In the genomic region with DNA sequence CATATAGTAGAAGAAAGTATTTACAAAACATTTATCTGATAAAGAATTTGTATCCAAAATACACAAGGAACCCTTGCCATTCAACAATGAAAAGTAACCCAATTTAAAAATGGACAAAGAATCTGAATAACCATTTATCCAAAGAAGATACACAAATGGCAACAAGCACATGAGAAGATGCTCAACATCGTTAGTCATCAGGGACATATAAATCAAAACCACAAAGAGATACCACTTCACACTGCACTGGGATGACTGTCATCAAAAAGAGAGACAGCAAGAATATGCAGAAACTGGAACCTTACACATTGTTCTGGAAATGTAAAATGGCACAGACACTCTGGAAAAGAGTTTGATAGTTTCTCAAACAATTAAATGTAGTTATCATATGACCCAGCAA, we compare ENCODE assay signal across 22 cellular contexts. TPM values are rescaled to one million over a fixed set of nuclear protein-coding genes. Genes with fewer than 3 reads are reported as not detected.
"Had no signal": no experiment of that assay in that cellular context is flagged by ENCODE, and none has a peak within 500 bp of the region (broad histone marks: within the 10 kb centered on the region; RNA-seq: fewer than 3 reads in every experiment).

No MANE protein-coding gene starts in this region.

- H3K4me1 Mint-ChIP-seq: stimulated activated naive B cell treated with anti-CD40 and anti-IgM and Interleukin-4, amounts not matched to agents 10 μg/mL and 1 μg/mL and 100 μg/mL, for 72 hours had no signal

- H3K36me3 ChIP-seq: cardiac muscle cell, gastroesophageal sphincter, thoracic aorta, upper lobe of left lung had no signal

- H3K27me3 ChIP-seq: body of pancreas, cardiac muscle cell, gastroesophageal sphincter, upper lobe of left lung had no signal

- H3K9me3 Mint-ChIP-seq: activated naive CD4-positive, alpha-beta T cell treated with anti-CD3 and anti-CD28 coated beads for 36 hours; activated T-cell treated with anti-CD3 and anti-CD28 coated beads, Interleukin-2, amount 50 U/mL, for 4 hours; activated T-helper 2 cell treated with anti-CD3 and anti-CD28 coated beads, Interferon-gamma antibody, Interleukin-2, Interleukin-4, amounts not matched to agents 10 μg/mL and 5 μg/mL and 100 μg/mL, durations not matched to agents 14 hours and 24 hours and 36 hours; dendritic cell treated with granulocyte-macrophage colony-stimulating factor and Interleukin-4, amounts not matched to agents 40 ng/mL and 50 ng/mL, for 4 days; nephron progenitor cell; stimulated activated naive B cell treated with anti-CD40 and anti-IgM and Interleukin-4, amounts not matched to agents 10 μg/mL and 1 μg/mL and 100 μg/mL, for 72 hours had no signal

- H3K9me3 ChIP-seq: body of pancreas, gastroesophageal sphincter, thoracic aorta, upper lobe of left lung had no signal

- H3K27me3 Mint-ChIP-seq: dendritic cell treated with granulocyte-macrophage colony-stimulating factor and Interleukin-4, amounts not matched to agents 40 ng/mL and 50 ng/mL, for 4 days had no signal

- H3K27ac ChIP-seq: body of pancreas, cardiac muscle cell, gastroesophageal sphincter, thoracic aorta, upper lobe of left lung had no signal

- H3K36me3 Mint-ChIP-seq: stimulated activated naive B cell treated with anti-CD40 and anti-IgM and Interleukin-4, amounts not matched to agents 10 μg/mL and 1 μg/mL and 100 μg/mL, for 72 hours had no signal

- ATAC-seq: activated T-cell treated with anti-CD3 and anti-CD28 coated beads, Interleukin-2, amount 50 U/mL, for 4 hours; esophagus mucosa; gastroesophageal sphincter; stimulated activated naive B cell treated with anti-CD40 and anti-IgM and Interleukin-4, amounts not matched to agents 10 μg/mL and 1 μg/mL and 100 μg/mL, for 72 hours had no signal

- H3K4me3 Mint-ChIP-seq: activated naive CD4-positive, alpha-beta T cell treated with anti-CD3 and anti-CD28 coated beads for 36 hours; activated T-cell treated with anti-CD3 and anti-CD28 coated beads, Interleukin-2, amount 50 U/mL, for 4 hours; dendritic cell treated with granulocyte-macrophage colony-stimulating factor and Interleukin-4, amounts not matched to agents 40 ng/mL and 50 ng/mL, for 4 days; nephron progenitor cell; stimulated activated naive B cell treated with anti-CD40 and anti-IgM and Interleukin-4, amounts not matched to agents 10 μg/mL and 1 μg/mL and 100 μg/mL, for 72 hours had no signal

- DNase-seq: activated CD4-positive, alpha-beta T cell treated with anti-CD3 and anti-CD28 coated beads for 4 hours; activated CD4-positive, alpha-beta T cell treated with anti-CD3 and anti-CD28 coated beads, Interleukin-2, amount 50 U/mL, for 48 hours; activated CD8-positive, alpha-beta memory T cell treated with anti-CD3 and anti-CD28 coated beads, Interleukin-2, amount 50 U/mL, for 48 hours; activated naive CD4-positive, alpha-beta T cell treated with anti-CD3 and anti-CD28 coated beads for 36 hours; activated T-cell treated with anti-CD3 and anti-CD28 coated beads, Interleukin-2, amount 50 U/mL, for 4 hours; body of pancreas; effector CD8-positive, alpha-beta T cell; head of caudate nucleus; left cardiac atrium; nephron progenitor cell; nucleus accumbens; stimulated activated CD4-positive, alpha-beta T cell treated with anti-CD3 and anti-CD28 coated beads, Interleukin-15, amount 100 ng/mL, for 24 hours; stimulated activated naive B cell treated with anti-CD40 and anti-IgM and Interleukin-4, amounts not matched to agents 10 μg/mL and 1 μg/mL and 100 μg/mL, for 72 hours; T-helper 1 cell; upper lobe of left lung had no signal

- H3K27ac Mint-ChIP-seq: activated naive CD4-positive, alpha-beta T cell treated with anti-CD3 and anti-CD28 coated beads for 36 hours; activated T-helper 2 cell treated with anti-CD3 and anti-CD28 coated beads, Interferon-gamma antibody, Interleukin-2, Interleukin-4, amounts not matched to agents 10 μg/mL and 5 μg/mL and 100 μg/mL, durations not matched to agents 14 hours and 24 hours and 36 hours; dendritic cell treated with granulocyte-macrophage colony-stimulating factor and Interleukin-4, amounts not matched to agents 40 ng/mL and 50 ng/mL, for 4 days; nephron progenitor cell; stimulated activated naive B cell treated with anti-CD40 and anti-IgM and Interleukin-4, amounts not matched to agents 10 μg/mL and 1 μg/mL and 100 μg/mL, for 72 hours had no signal

- H3K4me3 ChIP-seq: body of pancreas, cardiac muscle cell, gastroesophageal sphincter, smooth muscle cell, thoracic aorta, upper lobe of left lung had no signal

- H3K4me2 ChIP-seq: smooth muscle cell had no signal

RNA-seq across cellular contexts. Expression of gene GAREM1, which starts 27.3 kb away (rescaled TPM):
- total RNA-seq: activated T-helper 2 cell treated with anti-CD3 and anti-CD28 coated beads, Interferon-gamma antibody, Interleukin-2, Interleukin-4, amounts not matched to agents 10 μg/mL and 5 μg/mL and 100 μg/mL, durations not matched to agents 14 hours and 24 hours and 36 hours had no signal
